In the genomic region with DNA sequence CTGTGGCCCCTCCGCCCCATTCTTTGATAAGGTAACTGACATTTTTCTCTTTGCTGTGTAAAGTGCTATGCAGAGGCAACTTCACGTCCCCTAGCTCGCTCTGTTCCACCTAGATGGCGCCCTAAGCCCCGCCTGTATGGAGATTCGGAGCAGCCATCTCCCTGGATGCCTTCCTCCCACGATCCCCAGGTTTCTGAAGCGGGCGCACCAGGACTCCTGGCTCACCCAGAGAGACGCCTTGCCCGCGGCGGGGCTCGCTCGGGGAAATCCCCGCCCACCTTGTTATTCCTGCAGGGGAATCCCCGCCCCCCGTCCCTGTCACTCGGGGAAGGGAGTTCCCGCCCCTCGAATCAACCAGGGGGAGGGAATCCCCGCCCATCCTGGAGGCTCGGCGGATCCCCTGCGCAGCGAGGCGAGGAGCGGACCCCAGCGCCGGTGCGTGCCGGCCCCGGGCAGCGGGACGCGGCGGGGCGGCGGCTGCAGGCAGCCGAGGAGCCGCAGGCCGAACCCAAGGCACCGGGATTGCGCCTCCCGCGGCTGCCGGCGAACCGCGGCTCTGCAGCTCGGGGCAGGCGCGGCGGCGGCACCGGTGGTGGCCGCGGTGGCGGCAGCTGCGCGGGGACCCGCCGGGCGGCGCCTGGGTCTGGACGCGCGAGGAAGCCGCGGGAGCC, we compare ENCODE assay signal across 1 cellular context.
A peak's percentile ranks its signal among the peaks of the same experiment; 100 is the strongest.
TF ChIP-seq lines count a peak whose summit lies in the region.

A gene (plus strand): TSS at position 384 of the 671 bp plus-strand sequence.

TF ChIP-seq in WTC11, 78 proteins besides CTCF, POLR2A, EP300 and RAD21 (continued from another document and continues in another):
- TF ChIP-seq, protein P1, sequence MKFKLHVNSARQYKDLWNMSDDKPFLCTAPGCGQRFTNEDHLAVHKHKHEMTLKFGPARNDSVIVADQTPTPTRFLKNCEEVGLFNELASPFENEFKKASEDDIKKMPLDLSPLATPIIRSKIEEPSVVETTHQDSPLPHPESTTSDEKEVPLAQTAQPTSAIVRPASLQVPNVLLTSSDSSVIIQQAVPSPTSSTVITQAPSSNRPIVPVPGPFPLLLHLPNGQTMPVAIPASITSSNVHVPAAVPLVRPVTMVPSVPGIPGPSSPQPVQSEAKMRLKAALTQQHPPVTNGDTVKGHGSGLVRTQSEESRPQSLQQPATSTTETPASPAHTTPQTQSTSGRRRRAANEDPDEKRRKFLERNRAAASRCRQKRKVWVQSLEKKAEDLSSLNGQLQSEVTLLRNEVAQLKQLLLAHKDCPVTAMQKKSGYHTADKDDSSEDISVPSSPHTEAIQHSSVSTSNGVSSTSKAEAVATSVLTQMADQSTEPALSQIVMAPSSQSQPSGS (CRISPR knock-in tag; IDR thresholded peaks at IDR 0.05; ENCODE audit: borderline replicate concordance, low read depth), result no peak
- TF ChIP-seq CREM (CRISPR knock-in tag; IDR thresholded peaks at IDR 0.05) (no peak; the same call in 1 of the 2 replicates), ZNF121 (CRISPR knock-in tag; IDR thresholded peaks at IDR 0.05) (no peak), MYBL2 (CRISPR knock-in tag; IDR thresholded peaks at IDR 0.05) (no peak), OVOL2 (CRISPR knock-in tag; IDR thresholded peaks at IDR 0.05; ENCODE audit: borderline replicate concordance) (no peak), SMAD4 (CRISPR knock-in tag; IDR thresholded peaks at IDR 0.05) (no peak), ZNF219 (CRISPR knock-in tag; IDR thresholded peaks at IDR 0.05; ENCODE audit: borderline replicate concordance) (no peak), KAT7 (CRISPR knock-in tag; IDR thresholded peaks at IDR 0.05; ENCODE audit: borderline replicate concordance) (0 out of 2 replicates have a peak, but pooled peaks have one; percentile 28), GRHL2 (CRISPR knock-in tag; IDR thresholded peaks at IDR 0.05; ENCODE audit: insufficient replicate concordance, severe bottlenecking) (no peak), TCF7 (CRISPR knock-in tag; IDR thresholded peaks at IDR 0.05; ENCODE audit: low read depth) (no peak), HMGA2 (CRISPR knock-in tag; IDR thresholded peaks at IDR 0.05) (no peak), ETV6 (CRISPR knock-in tag; IDR thresholded peaks at IDR 0.05) (peak; percentile 27; the same call in 1 of the 2 replicates), ZNF423 (CRISPR knock-in tag; IDR thresholded peaks at IDR 0.05) (peak; percentile 93), ZNF317 (CRISPR knock-in tag; IDR thresholded peaks at IDR 0.05; ENCODE audit: borderline replicate concordance, low read depth) (no peak), NR1H2 (CRISPR knock-in tag; IDR thresholded peaks at IDR 0.05) (no peak), NR3C1 (CRISPR knock-in tag; conservative IDR thresholded peaks at IDR 0.05; ENCODE audit: low read depth) (no peak), GTF2I (CRISPR knock-in tag; conservative IDR thresholded peaks at IDR 0.05) (no peak)
- TF ChIP-seq, protein P2, sequence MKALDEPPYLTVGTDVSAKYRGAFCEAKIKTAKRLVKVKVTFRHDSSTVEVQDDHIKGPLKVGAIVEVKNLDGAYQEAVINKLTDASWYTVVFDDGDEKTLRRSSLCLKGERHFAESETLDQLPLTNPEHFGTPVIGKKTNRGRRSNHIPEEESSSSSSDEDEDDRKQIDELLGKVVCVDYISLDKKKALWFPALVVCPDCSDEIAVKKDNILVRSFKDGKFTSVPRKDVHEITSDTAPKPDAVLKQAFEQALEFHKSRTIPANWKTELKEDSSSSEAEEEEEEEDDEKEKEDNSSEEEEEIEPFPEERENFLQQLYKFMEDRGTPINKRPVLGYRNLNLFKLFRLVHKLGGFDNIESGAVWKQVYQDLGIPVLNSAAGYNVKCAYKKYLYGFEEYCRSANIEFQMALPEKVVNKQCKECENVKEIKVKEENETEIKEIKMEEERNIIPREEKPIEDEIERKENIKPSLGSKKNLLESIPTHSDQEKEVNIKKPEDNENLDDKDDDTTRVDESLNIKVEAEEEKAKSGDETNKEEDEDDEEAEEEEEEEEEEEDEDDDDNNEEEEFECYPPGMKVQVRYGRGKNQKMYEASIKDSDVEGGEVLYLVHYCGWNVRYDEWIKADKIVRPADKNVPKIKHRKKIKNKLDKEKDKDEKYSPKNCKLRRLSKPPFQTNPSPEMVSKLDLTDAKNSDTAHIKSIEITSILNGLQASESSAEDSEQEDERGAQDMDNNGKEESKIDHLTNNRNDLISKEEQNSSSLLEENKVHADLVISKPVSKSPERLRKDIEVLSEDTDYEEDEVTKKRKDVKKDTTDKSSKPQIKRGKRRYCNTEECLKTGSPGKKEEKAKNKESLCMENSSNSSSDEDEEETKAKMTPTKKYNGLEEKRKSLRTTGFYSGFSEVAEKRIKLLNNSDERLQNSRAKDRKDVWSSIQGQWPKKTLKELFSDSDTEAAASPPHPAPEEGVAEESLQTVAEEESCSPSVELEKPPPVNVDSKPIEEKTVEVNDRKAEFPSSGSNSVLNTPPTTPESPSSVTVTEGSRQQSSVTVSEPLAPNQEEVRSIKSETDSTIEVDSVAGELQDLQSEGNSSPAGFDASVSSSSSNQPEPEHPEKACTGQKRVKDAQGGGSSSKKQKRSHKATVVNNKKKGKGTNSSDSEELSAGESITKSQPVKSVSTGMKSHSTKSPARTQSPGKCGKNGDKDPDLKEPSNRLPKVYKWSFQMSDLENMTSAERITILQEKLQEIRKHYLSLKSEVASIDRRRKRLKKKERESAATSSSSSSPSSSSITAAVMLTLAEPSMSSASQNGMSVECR (CRISPR knock-in tag; IDR thresholded peaks at IDR 0.05; ENCODE audit: borderline replicate concordance), result no peak
- TF ChIP-seq, protein P3, sequence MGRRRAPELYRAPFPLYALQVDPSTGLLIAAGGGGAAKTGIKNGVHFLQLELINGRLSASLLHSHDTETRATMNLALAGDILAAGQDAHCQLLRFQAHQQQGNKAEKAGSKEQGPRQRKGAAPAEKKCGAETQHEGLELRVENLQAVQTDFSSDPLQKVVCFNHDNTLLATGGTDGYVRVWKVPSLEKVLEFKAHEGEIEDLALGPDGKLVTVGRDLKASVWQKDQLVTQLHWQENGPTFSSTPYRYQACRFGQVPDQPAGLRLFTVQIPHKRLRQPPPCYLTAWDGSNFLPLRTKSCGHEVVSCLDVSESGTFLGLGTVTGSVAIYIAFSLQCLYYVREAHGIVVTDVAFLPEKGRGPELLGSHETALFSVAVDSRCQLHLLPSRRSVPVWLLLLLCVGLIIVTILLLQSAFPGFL (CRISPR knock-in tag; IDR thresholded peaks at IDR 0.05; ENCODE audit: borderline replicate concordance), result no peak
- TF ChIP-seq, protein P4, sequence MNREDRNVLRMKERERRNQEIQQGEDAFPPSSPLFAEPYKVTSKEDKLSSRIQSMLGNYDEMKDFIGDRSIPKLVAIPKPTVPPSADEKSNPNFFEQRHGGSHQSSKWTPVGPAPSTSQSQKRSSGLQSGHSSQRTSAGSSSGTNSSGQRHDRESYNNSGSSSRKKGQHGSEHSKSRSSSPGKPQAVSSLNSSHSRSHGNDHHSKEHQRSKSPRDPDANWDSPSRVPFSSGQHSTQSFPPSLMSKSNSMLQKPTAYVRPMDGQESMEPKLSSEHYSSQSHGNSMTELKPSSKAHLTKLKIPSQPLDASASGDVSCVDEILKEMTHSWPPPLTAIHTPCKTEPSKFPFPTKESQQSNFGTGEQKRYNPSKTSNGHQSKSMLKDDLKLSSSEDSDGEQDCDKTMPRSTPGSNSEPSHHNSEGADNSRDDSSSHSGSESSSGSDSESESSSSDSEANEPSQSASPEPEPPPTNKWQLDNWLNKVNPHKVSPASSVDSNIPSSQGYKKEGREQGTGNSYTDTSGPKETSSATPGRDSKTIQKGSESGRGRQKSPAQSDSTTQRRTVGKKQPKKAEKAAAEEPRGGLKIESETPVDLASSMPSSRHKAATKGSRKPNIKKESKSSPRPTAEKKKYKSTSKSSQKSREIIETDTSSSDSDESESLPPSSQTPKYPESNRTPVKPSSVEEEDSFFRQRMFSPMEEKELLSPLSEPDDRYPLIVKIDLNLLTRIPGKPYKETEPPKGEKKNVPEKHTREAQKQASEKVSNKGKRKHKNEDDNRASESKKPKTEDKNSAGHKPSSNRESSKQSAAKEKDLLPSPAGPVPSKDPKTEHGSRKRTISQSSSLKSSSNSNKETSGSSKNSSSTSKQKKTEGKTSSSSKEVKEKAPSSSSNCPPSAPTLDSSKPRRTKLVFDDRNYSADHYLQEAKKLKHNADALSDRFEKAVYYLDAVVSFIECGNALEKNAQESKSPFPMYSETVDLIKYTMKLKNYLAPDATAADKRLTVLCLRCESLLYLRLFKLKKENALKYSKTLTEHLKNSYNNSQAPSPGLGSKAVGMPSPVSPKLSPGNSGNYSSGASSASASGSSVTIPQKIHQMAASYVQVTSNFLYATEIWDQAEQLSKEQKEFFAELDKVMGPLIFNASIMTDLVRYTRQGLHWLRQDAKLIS (CRISPR knock-in tag; IDR thresholded peaks at IDR 0.05; ENCODE audit: borderline replicate concordance), result no peak
- TF ChIP-seq, protein P5, sequence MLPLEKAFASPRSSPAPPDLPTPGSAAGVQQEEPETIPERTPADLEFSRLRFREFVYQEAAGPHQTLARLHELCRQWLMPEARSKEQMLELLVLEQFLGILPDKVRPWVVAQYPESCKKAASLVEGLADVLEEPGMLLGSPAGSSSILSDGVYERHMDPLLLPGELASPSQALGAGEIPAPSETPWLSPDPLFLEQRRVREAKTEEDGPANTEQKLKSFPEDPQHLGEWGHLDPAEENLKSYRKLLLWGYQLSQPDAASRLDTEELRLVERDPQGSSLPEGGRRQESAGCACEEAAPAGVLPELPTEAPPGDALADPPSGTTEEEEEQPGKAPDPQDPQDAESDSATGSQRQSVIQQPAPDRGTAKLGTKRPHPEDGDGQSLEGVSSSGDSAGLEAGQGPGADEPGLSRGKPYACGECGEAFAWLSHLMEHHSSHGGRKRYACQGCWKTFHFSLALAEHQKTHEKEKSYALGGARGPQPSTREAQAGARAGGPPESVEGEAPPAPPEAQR (CRISPR knock-in tag; IDR thresholded peaks at IDR 0.05), result no peak
- TF ChIP-seq, protein P6, sequence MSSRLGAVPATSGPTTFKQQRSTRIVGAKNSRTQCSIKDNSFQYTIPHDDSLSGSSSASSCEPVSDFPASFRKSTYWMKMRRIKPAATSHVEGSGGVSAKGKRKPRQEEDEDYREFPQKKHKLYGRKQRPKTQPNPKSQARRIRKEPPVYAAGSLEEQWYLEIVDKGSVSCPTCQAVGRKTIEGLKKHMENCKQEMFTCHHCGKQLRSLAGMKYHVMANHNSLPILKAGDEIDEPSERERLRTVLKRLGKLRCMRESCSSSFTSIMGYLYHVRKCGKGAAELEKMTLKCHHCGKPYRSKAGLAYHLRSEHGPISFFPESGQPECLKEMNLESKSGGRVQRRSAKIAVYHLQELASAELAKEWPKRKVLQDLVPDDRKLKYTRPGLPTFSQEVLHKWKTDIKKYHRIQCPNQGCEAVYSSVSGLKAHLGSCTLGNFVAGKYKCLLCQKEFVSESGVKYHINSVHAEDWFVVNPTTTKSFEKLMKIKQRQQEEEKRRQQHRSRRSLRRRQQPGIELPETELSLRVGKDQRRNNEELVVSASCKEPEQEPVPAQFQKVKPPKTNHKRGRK (CRISPR knock-in tag; IDR thresholded peaks at IDR 0.05; ENCODE audit: borderline replicate concordance), result no peak
- TF ChIP-seq, protein P7, sequence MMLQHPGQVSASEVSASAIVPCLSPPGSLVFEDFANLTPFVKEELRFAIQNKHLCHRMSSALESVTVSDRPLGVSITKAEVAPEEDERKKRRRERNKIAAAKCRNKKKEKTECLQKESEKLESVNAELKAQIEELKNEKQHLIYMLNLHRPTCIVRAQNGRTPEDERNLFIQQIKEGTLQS (CRISPR knock-in tag; conservative IDR thresholded peaks at IDR 0.05), result no peak
- TF ChIP-seq, protein P8, sequence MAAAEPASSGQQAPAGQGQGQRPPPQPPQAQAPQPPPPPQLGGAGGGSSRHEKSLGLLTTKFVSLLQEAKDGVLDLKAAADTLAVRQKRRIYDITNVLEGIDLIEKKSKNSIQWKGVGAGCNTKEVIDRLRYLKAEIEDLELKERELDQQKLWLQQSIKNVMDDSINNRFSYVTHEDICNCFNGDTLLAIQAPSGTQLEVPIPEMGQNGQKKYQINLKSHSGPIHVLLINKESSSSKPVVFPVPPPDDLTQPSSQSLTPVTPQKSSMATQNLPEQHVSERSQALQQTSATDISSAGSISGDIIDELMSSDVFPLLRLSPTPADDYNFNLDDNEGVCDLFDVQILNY (CRISPR knock-in tag; IDR thresholded peaks at IDR 0.05), result peak; percentile 29; the same call in 1 of the 2 replicates
- TF ChIP-seq, protein P9, sequence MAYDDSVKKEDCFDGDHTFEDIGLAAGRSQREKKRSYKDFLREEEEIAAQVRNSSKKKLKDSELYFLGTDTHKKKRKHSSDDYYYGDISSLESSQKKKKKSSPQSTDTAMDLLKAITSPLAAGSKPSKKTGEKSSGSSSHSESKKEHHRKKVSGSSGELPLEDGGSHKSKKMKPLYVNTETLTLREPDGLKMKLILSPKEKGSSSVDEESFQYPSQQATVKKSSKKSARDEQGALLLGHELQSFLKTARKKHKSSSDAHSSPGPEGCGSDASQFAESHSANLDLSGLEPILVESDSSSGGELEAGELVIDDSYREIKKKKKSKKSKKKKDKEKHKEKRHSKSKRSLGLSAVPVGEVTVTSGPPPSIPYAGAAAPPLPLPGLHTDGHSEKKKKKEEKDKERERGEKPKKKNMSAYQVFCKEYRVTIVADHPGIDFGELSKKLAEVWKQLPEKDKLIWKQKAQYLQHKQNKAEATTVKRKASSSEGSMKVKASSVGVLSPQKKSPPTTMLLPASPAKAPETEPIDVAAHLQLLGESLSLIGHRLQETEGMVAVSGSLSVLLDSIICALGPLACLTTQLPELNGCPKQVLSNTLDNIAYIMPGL (CRISPR knock-in tag; IDR thresholded peaks at IDR 0.05), result peak; percentile 70
- TF ChIP-seq, protein P10, sequence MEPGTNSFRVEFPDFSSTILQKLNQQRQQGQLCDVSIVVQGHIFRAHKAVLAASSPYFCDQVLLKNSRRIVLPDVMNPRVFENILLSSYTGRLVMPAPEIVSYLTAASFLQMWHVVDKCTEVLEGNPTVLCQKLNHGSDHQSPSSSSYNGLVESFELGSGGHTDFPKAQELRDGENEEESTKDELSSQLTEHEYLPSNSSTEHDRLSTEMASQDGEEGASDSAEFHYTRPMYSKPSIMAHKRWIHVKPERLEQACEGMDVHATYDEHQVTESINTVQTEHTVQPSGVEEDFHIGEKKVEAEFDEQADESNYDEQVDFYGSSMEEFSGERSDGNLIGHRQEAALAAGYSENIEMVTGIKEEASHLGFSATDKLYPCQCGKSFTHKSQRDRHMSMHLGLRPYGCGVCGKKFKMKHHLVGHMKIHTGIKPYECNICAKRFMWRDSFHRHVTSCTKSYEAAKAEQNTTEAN (CRISPR knock-in tag; IDR thresholded peaks at IDR 0.05), result no peak
- TF ChIP-seq, protein P11, sequence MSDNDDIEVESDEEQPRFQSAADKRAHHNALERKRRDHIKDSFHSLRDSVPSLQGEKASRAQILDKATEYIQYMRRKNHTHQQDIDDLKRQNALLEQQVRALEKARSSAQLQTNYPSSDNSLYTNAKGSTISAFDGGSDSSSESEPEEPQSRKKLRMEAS (CRISPR knock-in tag; IDR thresholded peaks at IDR 0.05), result no peak
- TF ChIP-seq, protein P12, sequence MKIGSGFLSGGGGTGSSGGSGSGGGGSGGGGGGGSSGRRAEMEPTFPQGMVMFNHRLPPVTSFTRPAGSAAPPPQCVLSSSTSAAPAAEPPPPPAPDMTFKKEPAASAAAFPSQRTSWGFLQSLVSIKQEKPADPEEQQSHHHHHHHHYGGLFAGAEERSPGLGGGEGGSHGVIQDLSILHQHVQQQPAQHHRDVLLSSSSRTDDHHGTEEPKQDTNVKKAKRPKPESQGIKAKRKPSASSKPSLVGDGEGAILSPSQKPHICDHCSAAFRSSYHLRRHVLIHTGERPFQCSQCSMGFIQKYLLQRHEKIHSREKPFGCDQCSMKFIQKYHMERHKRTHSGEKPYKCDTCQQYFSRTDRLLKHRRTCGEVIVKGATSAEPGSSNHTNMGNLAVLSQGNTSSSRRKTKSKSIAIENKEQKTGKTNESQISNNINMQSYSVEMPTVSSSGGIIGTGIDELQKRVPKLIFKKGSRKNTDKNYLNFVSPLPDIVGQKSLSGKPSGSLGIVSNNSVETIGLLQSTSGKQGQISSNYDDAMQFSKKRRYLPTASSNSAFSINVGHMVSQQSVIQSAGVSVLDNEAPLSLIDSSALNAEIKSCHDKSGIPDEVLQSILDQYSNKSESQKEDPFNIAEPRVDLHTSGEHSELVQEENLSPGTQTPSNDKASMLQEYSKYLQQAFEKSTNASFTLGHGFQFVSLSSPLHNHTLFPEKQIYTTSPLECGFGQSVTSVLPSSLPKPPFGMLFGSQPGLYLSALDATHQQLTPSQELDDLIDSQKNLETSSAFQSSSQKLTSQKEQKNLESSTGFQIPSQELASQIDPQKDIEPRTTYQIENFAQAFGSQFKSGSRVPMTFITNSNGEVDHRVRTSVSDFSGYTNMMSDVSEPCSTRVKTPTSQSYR (CRISPR knock-in tag; IDR thresholded peaks at IDR 0.05), result no peak
